Comparison of ENCODE assay signal across 28 cellular contexts in genomic region chr11:85806016-85806415, GRCh38. TPM values are rescaled to one million over a fixed set of nuclear protein-coding genes. Genes with fewer than 3 reads are reported as not detected.
"Had no signal": no experiment of that assay in that cellular context is flagged by ENCODE, and none has a peak within 500 bp of the region (broad histone marks: within the 10 kb centered on the region; RNA-seq: fewer than 3 reads in every experiment).

No MANE protein-coding gene starts in this region.

- DNase-seq: dermis blood vessel endothelial cell; effector memory CD4-positive, alpha-beta T cell; erythroblast; esophagus squamous epithelium; left ventricle myocardium superior; lower lobe of right lung; mucosa of descending colon; naive B cell; nephron progenitor cell; nucleus accumbens; sigmoid colon; stimulated activated CD4-positive, alpha-beta T cell treated with anti-CD3 and anti-CD28 coated beads, Interleukin-2, amount 100 ng/mL, for 24 hours; stimulated activated CD4-positive, alpha-beta T cell treated with anti-CD3 and anti-CD28 coated beads, Interleukin-4, amount 100 ng/mL, for 24 hours; stimulated activated naive CD4-positive, alpha-beta T cell treated with Interleukin-2 at 50 U/mL for 16 hours; testis; tibial artery had no signal

- H3K9me3 Mint-ChIP-seq: memory B cell; mesothelial cell of epicardium; naive B cell; nephron progenitor cell; stimulated activated effector memory CD8-positive, alpha-beta T cell treated with anti-CD3 and anti-CD28 coated beads, Interleukin-12 subunit alpha, Interleukin-12 subunit beta, amount 100 ng/mL, for 72 hours; type B pancreatic cell had no signal

- H3K4me3 ChIP-seq: coronary artery, esophagus squamous epithelium, lower lobe of right lung, mucosa of descending colon, prostate gland, right atrium auricular region, sigmoid colon, testis, tibial artery had no signal

- H3K4me1 ChIP-seq: prostate gland, testis had no signal

- H3K27ac ChIP-seq: lower lobe of right lung, prostate gland, right atrium auricular region, sigmoid colon, testis had no signal

- H3K9me3 ChIP-seq: esophagus squamous epithelium, lower lobe of right lung, mucosa of descending colon, prostate gland, right atrium auricular region, sigmoid colon, testis, tibial artery had no signal

- H3K27me3 ChIP-seq: right atrium auricular region, sigmoid colon, testis, tibial artery had no signal

- H3K27ac Mint-ChIP-seq: memory B cell; mesothelial cell of epicardium; naive B cell; nephron progenitor cell; stimulated activated effector memory CD8-positive, alpha-beta T cell treated with anti-CD3 and anti-CD28 coated beads, Interleukin-12 subunit alpha, Interleukin-12 subunit beta, amount 100 ng/mL, for 72 hours; type B pancreatic cell had no signal

- H3K4me3 Mint-ChIP-seq: memory B cell; mesothelial cell of epicardium; naive B cell; nephron progenitor cell; stimulated activated effector memory CD8-positive, alpha-beta T cell treated with anti-CD3 and anti-CD28 coated beads, Interleukin-12 subunit alpha, Interleukin-12 subunit beta, amount 100 ng/mL, for 72 hours; type B pancreatic cell had no signal

- ATAC-seq: left ventricle myocardium superior; lower lobe of right lung; mucosa of descending colon; stimulated activated effector memory CD8-positive, alpha-beta T cell treated with anti-CD3 and anti-CD28 coated beads, Interleukin-12 subunit alpha, Interleukin-12 subunit beta, amount 100 ng/mL, for 72 hours had no signal

- H3K36me3 Mint-ChIP-seq: memory B cell, mesothelial cell of epicardium, naive B cell had no signal

- H3K36me3 ChIP-seq: esophagus squamous epithelium, lower lobe of right lung, prostate gland, right atrium auricular region, sigmoid colon, tibial artery had no signal

RNA-seq across cellular contexts. Expression of gene CCDC83, which starts 49.2 kb away (rescaled TPM):
- total RNA-seq: dermis blood vessel endothelial cell, esophagus squamous epithelium, frontal cortex, left ventricle myocardium superior, lower lobe of right lung, mesothelial cell of epicardium, mucosa of descending colon, osteocyte, right atrium auricular region, sigmoid colon, skeletal muscle tissue, urinary bladder had no signal
- polyA plus RNA-seq: keratinocyte, sigmoid colon, urinary bladder had no signal
